In the genomic region with DNA sequence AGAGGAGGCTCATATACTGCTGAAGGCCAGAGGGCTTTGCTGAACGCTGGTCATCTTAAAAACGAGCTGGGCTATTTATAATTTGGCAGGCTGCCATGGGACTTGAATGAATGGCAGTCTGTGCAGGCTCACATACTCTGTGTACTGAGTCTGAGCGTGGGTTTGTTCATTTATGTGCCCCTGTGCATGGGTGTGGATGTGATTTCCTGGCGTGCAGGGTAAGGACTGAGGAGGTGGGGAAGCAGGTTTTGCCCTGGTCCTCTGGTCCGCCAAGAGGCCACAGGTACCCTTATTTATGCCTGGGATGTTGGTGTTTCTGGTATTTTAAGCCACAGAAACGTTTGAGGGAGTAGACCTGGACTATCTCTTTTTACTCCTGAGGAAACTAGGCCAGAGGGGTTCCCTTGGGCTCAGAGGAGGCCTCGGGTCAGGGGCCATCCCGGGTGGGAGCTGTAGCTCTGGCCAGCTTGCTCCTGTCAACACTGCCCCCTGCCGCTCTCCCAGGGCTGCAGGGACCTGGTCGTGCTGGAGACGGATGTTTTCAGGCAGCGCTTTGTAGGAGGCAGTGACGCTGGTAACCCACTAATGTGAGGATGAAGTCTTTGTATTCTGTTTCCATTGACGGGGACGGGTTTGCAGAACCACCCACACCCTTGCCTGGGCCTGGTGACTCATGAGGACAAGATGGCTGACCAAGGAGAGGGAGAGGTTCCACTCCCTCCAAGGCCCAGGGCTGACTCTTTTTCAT, we compare ENCODE assay signal across 8 cellular contexts.
A peak's percentile ranks its signal among the peaks of the same experiment; 100 is the strongest.
DNase-seq lines count a peak whose midpoint lies in the region; ATAC-seq and TF ChIP-seq lines count a peak whose summit lies in the region.

No MANE protein-coding gene starts in this region.

- peaks cover 36% of the 10 kb centered on the region for H3K4me1 ChIP-seq in RWPE2 (ENCODE audit: insufficient read depth, poor library complexity, severe bottlenecking)
- H3K4me1 ChIP-seq in foreskin keratinocyte, result peaks cover 24% of the 10 kb centered on the region
- H3K4me1 ChIP-seq in osteoblast (ENCODE audit: insufficient read depth, low read length), result peaks cover 11% of the 10 kb centered on the region
- H3K4me1 ChIP-seq in suprapubic skin, result peaks cover 38% of the 10 kb centered on the region

- no peaks in the 10 kb centered on the region for H3K9me3 ChIP-seq in RWPE2 (ENCODE audit: severe bottlenecking)
- no peaks in the 10 kb centered on the region for H3K9me3 ChIP-seq in osteoblast (ENCODE audit: low read depth, low read length)
- no peaks in the 10 kb centered on the region for H3K9me3 ChIP-seq in suprapubic skin

- H3K4me1 Mint-ChIP-seq in activated naive CD4-positive, alpha-beta T cell treated with anti-CD3 and anti-CD28 coated beads for 36 hours (ENCODE audit: low read depth), result peaks cover 79% of the 10 kb centered on the region

- no peak for TF ChIP-seq EP300 in suprapubic skin (IDR thresholded peaks at IDR 0.05)

- CTCF ChIA-PET in activated naive CD4-positive, alpha-beta T cell treated with anti-CD3 and anti-CD28 coated beads for 36 hours (lab: Charles Lee), result interaction anchor here (0.6 to 3.2 kb wide), 19 partner anchors 9 to 343 kb away, joined by 3 to 46 read pairs (median 3); a partner anchor contains a TSS

- intact Hi-C loops in activated naive CD4-positive, alpha-beta T cell treated with anti-CD3 and anti-CD28 coated beads for 36 hours (cut with micrococcal nuclease), result loop anchor here (1.0 to 5.0 kb wide), 8 partner anchors 11 to 230 kb away; no protein-coding TSS in a partner anchor

- H3K27ac ChIP-seq in RWPE2 (ENCODE audit: poor library complexity, severe bottlenecking), result peak overlapping the region; percentile 75
- H3K27ac ChIP-seq in foreskin keratinocyte, result peak overlapping the region; percentile 78
- peak overlapping the region; percentile 58 for H3K27ac ChIP-seq in osteoblast (ENCODE audit: low read depth, low read length)
- H3K27ac ChIP-seq in suprapubic skin, result peak overlapping the region; percentile 65

- DNase-seq in ELR (ENCODE audit: low read depth) (peak; percentile 60), RWPE2 (ENCODE audit: low spot score) (no peak), foreskin keratinocyte (peak; percentile 61 to 80), osteoblast (ENCODE audit: insufficient read length, low spot score, missing footprints) (peak; percentile 88), suprapubic skin (ENCODE audit: low spot score in 2 of 2) (peak in 1 of 2 donors; percentile 68), OCI-M2 (lab: John Stamatoyannopoulos, UW; ENCODE audit: unreplicated experiment) (no peak)
- DNase-seq in activated naive CD4-positive, alpha-beta T cell treated with anti-CD3 and anti-CD28 coated beads for 36 hours, result peak; percentile 93

- peak overlapping the region; percentile 9 for H3K4me2 ChIP-seq in osteoblast (ENCODE audit: insufficient read depth, low read length)

- H3K36me3 Mint-ChIP-seq in activated naive CD4-positive, alpha-beta T cell treated with anti-CD3 and anti-CD28 coated beads for 36 hours (ENCODE audit: low read depth), result peaks cover 1% of the 10 kb centered on the region

- no peak overlapping the region for H3K4me3 ChIP-seq in RWPE2 (ENCODE audit: severe bottlenecking)
- no peak overlapping the region for H3K4me3 ChIP-seq in osteoblast (ENCODE audit: insufficient read depth, low read length)
- H3K4me3 ChIP-seq in suprapubic skin, result no peak overlapping the region

- peak; percentile 28 for TF ChIP-seq CTCF in RWPE2 (IDR thresholded peaks at IDR 0.05; ENCODE audit: poor library complexity, severe bottlenecking)
- peak; percentile 73 for TF ChIP-seq CTCF in foreskin keratinocyte (conservative IDR thresholded peaks at IDR 0.05)
- TF ChIP-seq CTCF in osteoblast (IDR thresholded peaks at IDR 0.05; ENCODE audit: extremely low read depth, low read depth, low read length), result peak; percentile 31
- peak in 1 of 2 donors; percentile 37 for TF ChIP-seq CTCF in suprapubic skin (IDR thresholded peaks at IDR 0.05)

- no peaks in the 10 kb centered on the region for H3K27me3 Mint-ChIP-seq in activated naive CD4-positive, alpha-beta T cell treated with anti-CD3 and anti-CD28 coated beads for 36 hours (ENCODE audit: low read depth)

- H3K36me3 ChIP-seq in RWPE2 (ENCODE audit: low read depth), result no peaks in the 10 kb centered on the region
- no peaks in the 10 kb centered on the region for H3K36me3 ChIP-seq in osteoblast (ENCODE audit: insufficient read depth, low read length)
- H3K36me3 ChIP-seq in suprapubic skin, result no peaks in the 10 kb centered on the region

- peak overlapping the region; percentile 67 for H2AFZ ChIP-seq in osteoblast (ENCODE audit: low read length)

- H3K4me3 Mint-ChIP-seq in activated naive CD4-positive, alpha-beta T cell treated with anti-CD3 and anti-CD28 coated beads for 36 hours, result no peak overlapping the region

- no peaks in the 10 kb centered on the region for H3K9me3 Mint-ChIP-seq in activated naive CD4-positive, alpha-beta T cell treated with anti-CD3 and anti-CD28 coated beads for 36 hours

- peak overlapping the region; percentile 92 for H3K27ac Mint-ChIP-seq in activated naive CD4-positive, alpha-beta T cell treated with anti-CD3 and anti-CD28 coated beads for 36 hours

- peak; percentile 39 for ATAC-seq in HG03342 (IDR thresholded peaks at IDR 0.05; ENCODE audit: unreplicated experiment)
- ATAC-seq in RWPE2 (ENCODE audit: low read depth), result peak; percentile 73
- peak; percentile 85 for ATAC-seq in foreskin keratinocyte

- H3K27me3 ChIP-seq in RWPE2 (ENCODE audit: insufficient read depth, poor library complexity, severe bottlenecking), result no peaks in the 10 kb centered on the region
- H3K27me3 ChIP-seq in foreskin keratinocyte, result no peaks in the 10 kb centered on the region
- H3K27me3 ChIP-seq in osteoblast (ENCODE audit: insufficient read depth, low read length), result no peaks in the 10 kb centered on the region
- no peaks in the 10 kb centered on the region for H3K27me3 ChIP-seq in suprapubic skin

- TF ChIP-seq POLR2A in suprapubic skin (IDR thresholded peaks at IDR 0.05), result no peak

- no peaks in the 10 kb centered on the region for H3K79me2 ChIP-seq in osteoblast (ENCODE audit: insufficient read depth, low read length)

- no peaks in the 10 kb centered on the region for H4K20me1 ChIP-seq in osteoblast (ENCODE audit: insufficient read depth, low read length)

- 16% methylated on average over 7 of the region's 15 CpGs for whole genome bisulfite sequencing in suprapubic skin

Comparison
In these comparisons a context has a peak if more than half of its experiments do, and no peak if none do; other contexts are left out.
1. DNase-seq: peak in ELR (single experiment), activated naive CD4-positive, alpha-beta T cell treated with anti-CD3 and anti-CD28 coated beads for 36 hours (single experiment), foreskin keratinocyte (2 of 2) and osteoblast (single experiment); none in RWPE2 (single experiment) and OCI-M2 (single experiment).
2. Peak in every context shown above with its lines, with median percentiles within 50 percentile points of each other: ATAC-seq and H3K27ac ChIP-seq.